ENCODE assay signal across 8 cellular contexts in genomic region chr1:100350787-100351094, GRCh38. TPM values are rescaled to one million over a fixed set of nuclear protein-coding genes. Genes with fewer than 3 reads are reported as not detected.
DNase-seq lines count a peak whose midpoint lies in the region; ATAC-seq and TF ChIP-seq lines count a peak whose summit lies in the region.

No MANE protein-coding gene starts in this region.

- H3K4me3 ChIP-seq in HAP-1 (peak overlapping the region; percentile 87), right cardiac atrium (ENCODE audit: low read length) (peak overlapping the region; percentile 65), skin epidermis (peak overlapping the region; percentile 73 to 98 (median 90))

- H3K9me3 ChIP-seq in HAP-1, result no peaks in the 10 kb centered on the region
- H3K9me3 ChIP-seq in right cardiac atrium (ENCODE audit: control insufficient read depth, low read length), result no peaks in the 10 kb centered on the region

- peaks cover 16% of the 10 kb centered on the region for H3K4me1 ChIP-seq in HAP-1
- H3K4me1 ChIP-seq in right cardiac atrium (ENCODE audit: control insufficient read depth, insufficient read depth, low read length), result no peaks in the 10 kb centered on the region

- intact Hi-C loops in activated B cell treated with CpG ODN at 0.5 μM for 24 hours (cut with micrococcal nuclease), result loop anchor here (1.0 to 5.0 kb wide), 7 partner anchors 72 to 1057 kb away; partner anchors contain the start of genes RTCA, SLC35A3 and TRMT13
- intact Hi-C loops in right cardiac atrium (cut with DNase I), result loop anchor here in 2 of 4 donors (5.0 to 10.0 kb wide), 3 partner anchors 58 to 104 kb away; no protein-coding TSS in a partner anchor

- peaks cover 27% of the 10 kb centered on the region for H3K36me3 Mint-ChIP-seq in activated B cell treated with CpG ODN at 0.5 μM for 24 hours (ENCODE audit: low read depth)

- H3K27me3 ChIP-seq in HAP-1 (ENCODE audit: low read depth) (no peaks in the 10 kb centered on the region), right cardiac atrium (ENCODE audit: control insufficient read depth, insufficient read depth) (no peaks in the 10 kb centered on the region)

- H3K27ac ChIP-seq in right cardiac atrium (ENCODE audit: low read length), result peak overlapping the region; percentile 92
- H3K27ac ChIP-seq in skin epidermis, result peak overlapping the region in 20 of 21 experiments; percentile 60 to 95 (median 85)

- CTCF ChIA-PET in activated B cell treated with CpG ODN at 0.5 μM for 24 hours (lab: Charles Lee), result interaction anchor here (1.3 kb wide), 1 partner anchor 85 kb away, joined by 5 read pairs; the partner anchor contains the start of gene RTCA

- no peaks in the 10 kb centered on the region for H3K36me3 ChIP-seq in HAP-1 (replicated peaks)

- POLR2A ChIA-PET in activated B cell treated with CpG ODN at 0.5 μM for 24 hours (lab: Charles Lee), result interaction anchor here (0.8 to 4.8 kb wide), 4 partner anchors 16 to 959 kb away, joined by 3 to 34 read pairs (median 4); partner anchors contain the start of gene RTCA

- no peak for TF ChIP-seq CTCF in activated B cell treated with CpG ODN at 0.5 μM for 24 hours (IDR thresholded peaks at IDR 0.05)

- peaks cover 30% of the 10 kb centered on the region for H3K4me1 Mint-ChIP-seq in activated B cell treated with CpG ODN at 0.5 μM for 24 hours

- no peaks in the 10 kb centered on the region for H3K27me3 Mint-ChIP-seq in activated B cell treated with CpG ODN at 0.5 μM for 24 hours

- H3K4me3 Mint-ChIP-seq in activated B cell treated with CpG ODN at 0.5 μM for 24 hours, result peak overlapping the region; percentile 99

- H3K9me3 Mint-ChIP-seq in activated B cell treated with CpG ODN at 0.5 μM for 24 hours, result no peaks in the 10 kb centered on the region

- ATAC-seq in activated B cell treated with CpG ODN at 0.5 μM for 24 hours (ENCODE audit: low read depth) (no peak), right cardiac atrium (no peak), HG03378 (IDR thresholded peaks at IDR 0.05; ENCODE audit: unreplicated experiment) (no peak), HG03469 (IDR thresholded peaks at IDR 0.05; ENCODE audit: unreplicated experiment) (no peak)

- 79% methylated on average over 10 of the region's 10 CpGs for WGBS in right cardiac atrium

- no peak for DNase-seq in HAP-1 (ENCODE audit: low spot score in 2 of 2)
- DNase-seq in activated B cell treated with CpG ODN at 0.5 μM for 24 hours, result no peak
- DNase-seq in right cardiac atrium, result peak in 1 of 3 donors; percentile 21
- no peak for DNase-seq in NCI-H1092 (lab: John Stamatoyannopoulos, UW)
- no peak for DNase-seq in RKO (ENCODE audit: low spot score)

- in situ Hi-C loops in HAP-1 (cut with MboI; ENCODE audit: low sequenced_read_pairs), result no loop called here

- peak overlapping the region; percentile 96 for H3K27ac Mint-ChIP-seq in activated B cell treated with CpG ODN at 0.5 μM for 24 hours

RNA-seq across cellular contexts. Expression of gene CDC14A, which starts 1.6 kb away (rescaled TPM):
- total RNA-seq in activated B cell treated with CpG ODN at 0.5 μM for 24 hours (16.8 and 17.0 TPM in 2 replicates), right cardiac atrium (1 to 10 TPM; 3.6 to 5.2 (median 4.8) TPM)
- 1.9 TPM for polyA plus RNA-seq in right cardiac atrium
